1 cellular context compared by ENCODE assay signal in genomic region chr2:43180901-43181300, GRCh38.
TF ChIP-seq lines count a peak whose summit lies in the region.

No MANE protein-coding gene starts in this region.

TF ChIP-seq in H1, 55 proteins besides CTCF, POLR2A, EP300 and RAD21:
- TF ChIP-seq CHD1 (IDR thresholded peaks at IDR 0.05; ENCODE audit: low read depth, low read length) (no peak), FOSL1 (IDR thresholded peaks at IDR 0.05; ENCODE audit: insufficient read depth, low read depth, low read length) (no peak), SUZ12 (IDR thresholded peaks at IDR 0.05; ENCODE audit: low read length) (no peak), ATF2 (IDR thresholded peaks at IDR 0.05; ENCODE audit: low read length) (no peak), RXRA (IDR thresholded peaks at IDR 0.05; ENCODE audit: insufficient read depth, low read depth, low read length) (no peak), CTBP2 (IDR thresholded peaks at IDR 0.05; ENCODE audit: borderline replicate concordance, insufficient read depth, insufficient read length, low read length) (no peak), CREB1 (IDR thresholded peaks at IDR 0.05) (no peak), BACH1 (IDR thresholded peaks at IDR 0.05; ENCODE audit: low read length) (no peak), POU5F1 (IDR thresholded peaks at IDR 0.05; ENCODE audit: low read depth, low read length) (no peak), ZNF274 (IDR thresholded peaks at IDR 0.05; ENCODE audit: borderline replicate concordance, extremely low read depth, low read length) (no peak)
TF ChIP-seq in H1: peak in this region for 0.
